In genomic region chr16:29881050-29881449, GRCh38 we compare ENCODE assay signal across 30 cellular contexts. TPM values are rescaled to one million over a fixed set of nuclear protein-coding genes. Genes with fewer than 3 reads are reported as not detected.
"Had no signal": no experiment of that assay in that cellular context is flagged by ENCODE, and none has a peak within 500 bp of the region (broad histone marks: within the 10 kb centered on the region; RNA-seq: fewer than 3 reads in every experiment).

No MANE protein-coding gene starts in this region.

- H3K4me3 ChIP-seq: coronary artery, dorsolateral prefrontal cortex, esophagus squamous epithelium, gastroesophageal sphincter had no signal

- ATAC-seq: activated CD4-positive, CD25-positive, alpha-beta regulatory T cell treated with anti-CD3 and anti-CD28 coated beads, Interleukin-2, amount 50 U/mL, for 24 hours; activated CD8-positive, alpha-beta T cell treated with anti-CD3 and anti-CD28 coated beads for 36 hours; activated T-cell treated with anti-CD3 and anti-CD28 coated beads, Interleukin-2, amount 50 U/mL, for 4 hours; activated T-helper 17 cell treated with anti-CD3 and anti-CD28 coated beads, Interleukin-2, amount 50 U/mL, for 72 hours; gastroesophageal sphincter; T-helper 17 cell had no signal

- H3K27ac ChIP-seq: brain microvascular endothelial cell, coronary artery, dorsolateral prefrontal cortex, esophagus squamous epithelium, gastroesophageal sphincter, WERI-Rb-1 had no signal

- DNase-seq: activated B cell treated with CpG ODN at 0.5 μM for 24 hours; activated CD4-positive, alpha-beta T cell treated with anti-CD3 and anti-CD28 coated beads for 48 hours; activated CD4-positive, alpha-beta T cell treated with anti-CD3 and anti-CD28 coated beads, Interleukin-2, amount 50 U/mL, for 1 hour; activated CD4-positive, alpha-beta T cell treated with anti-CD3 and anti-CD28 coated beads, Interleukin-2, amount 50 U/mL, for 48 hours; activated CD8-positive, alpha-beta memory T cell treated with anti-CD3 and anti-CD28 coated beads for 24 hours; activated CD8-positive, alpha-beta T cell treated with anti-CD3 and anti-CD28 coated beads for 36 hours; activated effector memory CD4-positive, alpha-beta T cell treated with Interleukin-2 at 50 U/mL for 16 hours; activated gamma-delta T cell treated with Interleukin-2 at 50 U/mL for 16 hours; activated naive CD4-positive, alpha-beta T cell treated with anti-CD3 and anti-CD28 coated beads, Interleukin-2, amount 50 U/mL, for 16 hours; activated naive CD4-positive, alpha-beta T cell treated with Interleukin-2 at 50 U/mL for 16 hours; activated T-cell treated with anti-CD3 and anti-CD28 coated beads, Interleukin-2, amount 50 U/mL, for 4 hours; amniotic stem cell; anterior cingulate cortex; brain microvascular endothelial cell; dorsolateral prefrontal cortex; effector memory CD4-positive, alpha-beta T cell; endodermal cell; erythroblast; esophagus squamous epithelium; foreskin melanocyte; T-helper 1 cell; T-helper 17 cell; T1000; WERI-Rb-1 had no signal

- FAIRE-seq: astrocyte, bronchial epithelial cell had no signal

- H3K9me3 ChIP-seq: esophagus squamous epithelium, gastroesophageal sphincter had no signal

- H3K36me3 ChIP-seq: brain microvascular endothelial cell, esophagus squamous epithelium, gastroesophageal sphincter had no signal

RNA-seq across cellular contexts. Expression of gene SEZ6L2, which starts 18.3 kb away (rescaled TPM):
- total RNA-seq: activated B cell treated with CpG ODN at 0.5 μM for 24 hours, T-helper 17 cell had no signal

RNA-seq across cellular contexts. Expression of gene ASPHD1, which starts 19.2 kb away (rescaled TPM):
- total RNA-seq: activated B cell treated with CpG ODN at 0.5 μM for 24 hours, T-helper 17 cell had no signal
